10 cellular contexts compared by ENCODE assay signal in genomic region chr12:111768159-111768895, GRCh38. TPM values are rescaled to one million over a fixed set of nuclear protein-coding genes. Genes with fewer than 3 reads are reported as not detected.
DNase-seq lines count a peak whose midpoint lies in the region; ATAC-seq and TF ChIP-seq lines count a peak whose summit lies in the region.
"Had no signal": no experiment of that assay in that cellular context is flagged by ENCODE, and none has a peak within 500 bp of the region (broad histone marks: within the 10 kb centered on the region; RNA-seq: fewer than 3 reads in every experiment).

No MANE protein-coding gene starts in this region.

- intact Hi-C loops in Caco-2 (cut with micrococcal nuclease; ENCODE audit: unreplicated experiment) (no loop called here), prostate gland (cut with DNase I) (loop anchor here (5.0 kb wide), 1 partner anchor 44 kb away; no protein-coding TSS in a partner anchor)

- no peak for TF ChIP-seq EP300 in gastroesophageal sphincter (IDR thresholded peaks at IDR 0.05)

- H3K4me3 Mint-ChIP-seq in Caco-2 (ENCODE audit: unreplicated experiment) = peak overlapping the region; percentile 96
- no peak overlapping the region for H3K4me3 Mint-ChIP-seq in T-helper 2 cell treated with Interferon-gamma antibody and Interleukin-4, amounts not matched to agents 5 μg/mL and 100 μg/mL, for 36 hours

- DNase-seq in Caco-2 = no peak
- DNase-seq in NCI-H345 treated with DMSO at 0.1 percent for 48 hours (lab: John Stamatoyannopoulos, UW; ENCODE audit: unreplicated experiment) = peak; percentile 19
- DNase-seq in prostate gland (ENCODE audit: low spot score) = no peak
- no peak for DNase-seq in KBM-7
- DNase-seq in T-helper 2 cell treated with Interferon-gamma antibody and Interleukin-4, amounts not matched to agents 5 μg/mL and 100 μg/mL, for 36 hours (ENCODE audit: low spot score) = no peak
- no peak for DNase-seq in ureter (ENCODE audit: low spot score)
- DNase-seq in mesenteric fat pad (ENCODE audit: low spot score) = no peak
- DNase-seq: midbrain, NCI-H1092 had no signal

- H3K27me3 Mint-ChIP-seq in Caco-2 (ENCODE audit: insufficient read depth, unreplicated experiment) = no peaks in the 10 kb centered on the region
- H3K27me3 Mint-ChIP-seq in T-helper 2 cell treated with Interferon-gamma antibody and Interleukin-4, amounts not matched to agents 5 μg/mL and 100 μg/mL, for 36 hours (ENCODE audit: low read depth) = peaks cover 28% of the 10 kb centered on the region

- peaks cover 24% of the 10 kb centered on the region for H3K4me1 ChIP-seq in Caco-2
- peaks cover 5 to 66% (median 22%) of the 10 kb centered on the region in 3 donors for H3K4me1 ChIP-seq in gastroesophageal sphincter
- peaks cover 7% of the 10 kb centered on the region for H3K4me1 ChIP-seq in prostate gland (replicated peaks)

- ATAC-seq in gastroesophageal sphincter = no peak

- 59 to 69% methylated on average over 8 to 9 of the region's 9 CpGs for WGBS in gastroesophageal sphincter (ENCODE audit: low coverage in 1 of 2), 2 donors
- WGBS in prostate gland = 66% methylated on average over 9 of the region's 9 CpGs

- in situ Hi-C loops in KBM-7 (cut with MboI; ENCODE audit: low pct_unique_long_range_greater_than_20kb, low sequenced_read_pairs) = no loop called here

- H3K36me3 ChIP-seq in Caco-2 (ENCODE audit: control insufficient read depth, insufficient read depth, low read length) (no peaks in the 10 kb centered on the region), gastroesophageal sphincter (no peaks in the 10 kb centered on the region), prostate gland (no peaks in the 10 kb centered on the region)

- peak overlapping the region; percentile 40 to 95 (median 89) for H3K27ac ChIP-seq in gastroesophageal sphincter
- H3K27ac ChIP-seq in prostate gland = peak overlapping the region; percentile 88 to 91

- no peak for TF ChIP-seq CTCF in Caco-2 (IDR thresholded peaks at IDR 0.05; ENCODE audit: insufficient read depth in 1 of 2, low read depth in 1 of 2, low read length in 1 of 2, severe bottlenecking in 1 of 2, unreplicated experiment in 1 of 2)
- TF ChIP-seq CTCF in gastroesophageal sphincter (IDR thresholded peaks at IDR 0.05) = no peak
- TF ChIP-seq CTCF in prostate gland (IDR thresholded peaks at IDR 0.05) = no peak

- H3K9me3 Mint-ChIP-seq in Caco-2 (ENCODE audit: unreplicated experiment) = no peaks in the 10 kb centered on the region
- no peaks in the 10 kb centered on the region for H3K9me3 Mint-ChIP-seq in T-helper 2 cell treated with Interferon-gamma antibody and Interleukin-4, amounts not matched to agents 5 μg/mL and 100 μg/mL, for 36 hours

- POLR2A ChIA-PET in Caco-2 (lab: Charles Lee) = interaction anchor here (0.5 to 2.2 kb wide), 4 partner anchors 8 to 66 kb away, joined by 3 to 7 read pairs (median 3); no protein-coding TSS in a partner anchor

- no peak for TF ChIP-seq POLR2A in gastroesophageal sphincter (IDR thresholded peaks at IDR 0.05)
- TF ChIP-seq POLR2A in prostate gland (IDR thresholded peaks at IDR 0.05) = no peak

- BruUV-seq in Caco-2 (replicated peaks; lab: Mats Ljungman, UMichigan) = no TSS peak

- no peaks in the 10 kb centered on the region for H3K27me3 ChIP-seq in Caco-2 (replicated peaks; ENCODE audit: control insufficient read depth, insufficient read depth, low read length)
- H3K27me3 ChIP-seq in gastroesophageal sphincter = no peaks in the 10 kb centered on the region
- no peaks in the 10 kb centered on the region for H3K27me3 ChIP-seq in prostate gland (replicated peaks; ENCODE audit: insufficient read depth)

- peaks cover 19% of the 10 kb centered on the region for H3K4me1 Mint-ChIP-seq in Caco-2 (ENCODE audit: low read depth, unreplicated experiment)
- H3K4me1 Mint-ChIP-seq in T-helper 2 cell treated with Interferon-gamma antibody and Interleukin-4, amounts not matched to agents 5 μg/mL and 100 μg/mL, for 36 hours (ENCODE audit: low read depth) = peaks cover 8% of the 10 kb centered on the region

- CTCF ChIA-PET in Caco-2 (lab: Charles Lee) = interaction anchor here (1.1 kb wide), 1 partner anchor 44 kb away, joined by 3 read pairs; no protein-coding TSS in a partner anchor

- H3K4me3 ChIP-seq in Caco-2 (ENCODE audit: low read depth, low read length) = peak overlapping the region; percentile 67
- H3K4me3 ChIP-seq in gastroesophageal sphincter = peak overlapping the region; percentile 47 to 76
- H3K4me3 ChIP-seq in prostate gland = peak overlapping the region; percentile 80 to 93

- peak overlapping the region; percentile 91 for H3K27ac Mint-ChIP-seq in Caco-2 (ENCODE audit: unreplicated experiment)
- no peak overlapping the region for H3K27ac Mint-ChIP-seq in T-helper 2 cell treated with Interferon-gamma antibody and Interleukin-4, amounts not matched to agents 5 μg/mL and 100 μg/mL, for 36 hours

- peaks cover 34% of the 10 kb centered on the region for H3K36me3 Mint-ChIP-seq in Caco-2 (ENCODE audit: insufficient read depth, unreplicated experiment)
- H3K36me3 Mint-ChIP-seq in T-helper 2 cell treated with Interferon-gamma antibody and Interleukin-4, amounts not matched to agents 5 μg/mL and 100 μg/mL, for 36 hours (ENCODE audit: low read depth) = peaks cover 1% of the 10 kb centered on the region

- H3K9me3 ChIP-seq in Caco-2 (no peaks in the 10 kb centered on the region), gastroesophageal sphincter (no peaks in the 10 kb centered on the region), prostate gland (no peaks in the 10 kb centered on the region)

RNA-seq across cellular contexts. Expression of gene ALDH2, which starts 1.6 kb away (rescaled TPM):
- total RNA-seq in Caco-2 (2022) (170 and 196 TPM in 2 replicates), gastroesophageal sphincter (100 to 1,000 TPM; 197 to 245 (median 209) TPM), prostate gland (100 to 1,000 TPM; 107 to 164 TPM), ureter (66.9 TPM), mesenteric fat pad (436 TPM)
